In the genomic region with DNA sequence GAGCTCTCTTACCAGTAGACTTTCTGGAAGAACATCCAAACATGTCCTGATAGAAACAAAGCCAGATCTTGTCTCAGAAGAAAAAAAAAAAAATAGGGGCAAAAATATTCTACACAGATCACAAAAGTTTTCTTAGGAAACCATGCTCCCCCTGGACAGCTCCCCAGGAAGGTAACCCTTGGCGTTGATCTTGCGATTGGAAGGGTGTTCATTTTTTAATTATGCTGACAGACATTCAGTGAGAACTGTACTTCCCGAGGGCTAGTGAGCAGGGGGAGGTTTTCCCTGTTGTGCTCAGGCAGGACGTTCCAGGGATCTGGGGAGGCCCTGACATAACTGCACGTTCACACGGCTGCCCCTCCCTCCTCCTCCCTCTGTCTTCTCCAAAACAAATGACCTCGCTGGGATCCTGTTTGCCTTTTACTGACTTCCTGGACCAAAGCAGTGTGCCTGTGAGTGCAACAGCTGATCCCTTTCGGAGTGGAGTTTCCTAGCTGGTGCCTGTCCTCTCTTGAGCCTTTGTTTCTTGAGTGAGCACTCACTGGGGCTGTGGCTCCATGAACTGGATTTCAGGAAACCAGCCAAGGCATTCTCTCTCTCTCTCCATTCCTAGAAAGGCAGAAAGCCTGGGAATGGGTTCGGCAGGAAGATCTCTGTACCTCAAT, we compare ENCODE assay signal across 1 cellular context.
TF ChIP-seq lines count a peak whose summit lies in the region.

No MANE protein-coding gene starts in this region.

TF ChIP-seq in HepG2, 621 proteins besides CTCF, POLR2A, EP300 and RAD21 (continued from another document):
- TF ChIP-seq, protein P1, sequence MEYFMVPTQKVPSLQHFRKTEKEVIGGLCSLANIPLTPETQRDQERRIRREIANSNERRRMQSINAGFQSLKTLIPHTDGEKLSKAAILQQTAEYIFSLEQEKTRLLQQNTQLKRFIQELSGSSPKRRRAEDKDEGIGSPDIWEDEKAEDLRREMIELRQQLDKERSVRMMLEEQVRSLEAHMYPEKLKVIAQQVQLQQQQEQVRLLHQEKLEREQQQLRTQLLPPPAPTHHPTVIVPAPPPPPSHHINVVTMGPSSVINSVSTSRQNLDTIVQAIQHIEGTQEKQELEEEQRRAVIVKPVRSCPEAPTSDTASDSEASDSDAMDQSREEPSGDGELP (IDR thresholded peaks at IDR 0.05; ENCODE audit: borderline replicate concordance, low read depth) = peak; percentile 90
- TF ChIP-seq ZNF678 (CRISPR knock-in tag; IDR thresholded peaks at IDR 0.05) (no peak), MYNN (CRISPR knock-in tag; IDR thresholded peaks at IDR 0.05; ENCODE audit: low read depth) (no peak), FOXC1 (CRISPR knock-in tag; IDR thresholded peaks at IDR 0.05; ENCODE audit: borderline replicate concordance) (no peak), KMT2B (CRISPR knock-in tag; IDR thresholded peaks at IDR 0.05) (no peak), FOXA3 (CRISPR knock-in tag; IDR thresholded peaks at IDR 0.05) (0 out of 2 replicates have a peak, but pooled peaks have one; percentile 17), SAP130 (CRISPR knock-in tag; IDR thresholded peaks at IDR 0.05; ENCODE audit: low read depth) (peak; percentile 51), ETV5 (CRISPR knock-in tag; IDR thresholded peaks at IDR 0.05; ENCODE audit: borderline replicate concordance) (peak; percentile 31; the same call in 1 of the 2 replicates), ZMYM4 (CRISPR knock-in tag; IDR thresholded peaks at IDR 0.05) (0 out of 2 replicates have a peak, but pooled peaks have one; percentile 24), LCORL (IDR thresholded peaks at IDR 0.05) (no peak), LCORL (CRISPR knock-in tag; IDR thresholded peaks at IDR 0.05) (0 out of 2 replicates have a peak, but pooled peaks have one; percentile 55), GABPA (IDR thresholded peaks at IDR 0.05; ENCODE audit: low read depth, low read length) (no peak), GABPA (CRISPR knock-in tag; IDR thresholded peaks at IDR 0.05; ENCODE audit: low read depth) (peak; percentile 40; the same call in 1 of the 2 replicates), BCL6 (CRISPR knock-in tag; IDR thresholded peaks at IDR 0.05) (peak; percentile 93), ZNF292 (CRISPR knock-in tag; IDR thresholded peaks at IDR 0.05; ENCODE audit: borderline replicate concordance, low read depth) (0 out of 2 replicates have a peak, but pooled peaks have one; percentile 43), ELF1 (CRISPR knock-in tag; IDR thresholded peaks at IDR 0.05) (0 out of 2 replicates have a peak, but pooled peaks have one; percentile 29), TARDBP (CRISPR knock-in tag; IDR thresholded peaks at IDR 0.05) (peak; percentile 20; the same call in 1 of the 2 replicates), FOXJ3 (CRISPR knock-in tag; IDR thresholded peaks at IDR 0.05; ENCODE audit: borderline replicate concordance) (no peak), SP140L (CRISPR knock-in tag; IDR thresholded peaks at IDR 0.05; ENCODE audit: borderline replicate concordance) (no peak), SOX13 (IDR thresholded peaks at IDR 0.05) (no peak), SOX13 (CRISPR knock-in tag; conservative IDR thresholded peaks at IDR 0.05 in 1 of 2, IDR thresholded peaks at IDR 0.05 in 1 of 2) (0 out of 4 replicates have a peak, but pooled peaks of 1 of the 2 experiments have one; percentile 8), ELF3 (CRISPR knock-in tag; IDR thresholded peaks at IDR 0.05) (peak; percentile 68; the same call in 1 of the 2 replicates), ZNF263 (CRISPR knock-in tag; IDR thresholded peaks at IDR 0.05) (0 out of 2 replicates have a peak, but pooled peaks have one; percentile 35), SOX5 (CRISPR knock-in tag; IDR thresholded peaks at IDR 0.05; ENCODE audit: borderline replicate concordance) (peak; percentile 49; the same call in 1 of the 2 replicates), SP5 (CRISPR knock-in tag; IDR thresholded peaks at IDR 0.05; ENCODE audit: borderline replicate concordance, low read depth) (peak; percentile 51; the same call in 1 of the 2 replicates), IKZF4 (CRISPR knock-in tag; IDR thresholded peaks at IDR 0.05; ENCODE audit: borderline replicate concordance, low read depth, not compliant biosample characterization) (no peak), GTF2F1 (IDR thresholded peaks at IDR 0.05; ENCODE audit: low read length) (no peak)
- TF ChIP-seq, protein P2, sequence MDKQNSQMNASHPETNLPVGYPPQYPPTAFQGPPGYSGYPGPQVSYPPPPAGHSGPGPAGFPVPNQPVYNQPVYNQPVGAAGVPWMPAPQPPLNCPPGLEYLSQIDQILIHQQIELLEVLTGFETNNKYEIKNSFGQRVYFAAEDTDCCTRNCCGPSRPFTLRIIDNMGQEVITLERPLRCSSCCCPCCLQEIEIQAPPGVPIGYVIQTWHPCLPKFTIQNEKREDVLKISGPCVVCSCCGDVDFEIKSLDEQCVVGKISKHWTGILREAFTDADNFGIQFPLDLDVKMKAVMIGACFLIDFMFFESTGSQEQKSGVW (CRISPR knock-in tag; IDR thresholded peaks at IDR 0.05; ENCODE audit: borderline replicate concordance) = no peak
- TF ChIP-seq, protein P3, sequence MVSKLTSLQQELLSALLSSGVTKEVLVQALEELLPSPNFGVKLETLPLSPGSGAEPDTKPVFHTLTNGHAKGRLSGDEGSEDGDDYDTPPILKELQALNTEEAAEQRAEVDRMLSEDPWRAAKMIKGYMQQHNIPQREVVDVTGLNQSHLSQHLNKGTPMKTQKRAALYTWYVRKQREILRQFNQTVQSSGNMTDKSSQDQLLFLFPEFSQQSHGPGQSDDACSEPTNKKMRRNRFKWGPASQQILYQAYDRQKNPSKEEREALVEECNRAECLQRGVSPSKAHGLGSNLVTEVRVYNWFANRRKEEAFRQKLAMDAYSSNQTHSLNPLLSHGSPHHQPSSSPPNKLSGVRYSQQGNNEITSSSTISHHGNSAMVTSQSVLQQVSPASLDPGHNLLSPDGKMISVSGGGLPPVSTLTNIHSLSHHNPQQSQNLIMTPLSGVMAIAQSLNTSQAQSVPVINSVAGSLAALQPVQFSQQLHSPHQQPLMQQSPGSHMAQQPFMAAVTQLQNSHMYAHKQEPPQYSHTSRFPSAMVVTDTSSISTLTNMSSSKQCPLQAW (CRISPR knock-in tag; IDR thresholded peaks at IDR 0.05) = peak; percentile 43; the same call in 1 of the 2 replicates
- TF ChIP-seq, protein P4, sequence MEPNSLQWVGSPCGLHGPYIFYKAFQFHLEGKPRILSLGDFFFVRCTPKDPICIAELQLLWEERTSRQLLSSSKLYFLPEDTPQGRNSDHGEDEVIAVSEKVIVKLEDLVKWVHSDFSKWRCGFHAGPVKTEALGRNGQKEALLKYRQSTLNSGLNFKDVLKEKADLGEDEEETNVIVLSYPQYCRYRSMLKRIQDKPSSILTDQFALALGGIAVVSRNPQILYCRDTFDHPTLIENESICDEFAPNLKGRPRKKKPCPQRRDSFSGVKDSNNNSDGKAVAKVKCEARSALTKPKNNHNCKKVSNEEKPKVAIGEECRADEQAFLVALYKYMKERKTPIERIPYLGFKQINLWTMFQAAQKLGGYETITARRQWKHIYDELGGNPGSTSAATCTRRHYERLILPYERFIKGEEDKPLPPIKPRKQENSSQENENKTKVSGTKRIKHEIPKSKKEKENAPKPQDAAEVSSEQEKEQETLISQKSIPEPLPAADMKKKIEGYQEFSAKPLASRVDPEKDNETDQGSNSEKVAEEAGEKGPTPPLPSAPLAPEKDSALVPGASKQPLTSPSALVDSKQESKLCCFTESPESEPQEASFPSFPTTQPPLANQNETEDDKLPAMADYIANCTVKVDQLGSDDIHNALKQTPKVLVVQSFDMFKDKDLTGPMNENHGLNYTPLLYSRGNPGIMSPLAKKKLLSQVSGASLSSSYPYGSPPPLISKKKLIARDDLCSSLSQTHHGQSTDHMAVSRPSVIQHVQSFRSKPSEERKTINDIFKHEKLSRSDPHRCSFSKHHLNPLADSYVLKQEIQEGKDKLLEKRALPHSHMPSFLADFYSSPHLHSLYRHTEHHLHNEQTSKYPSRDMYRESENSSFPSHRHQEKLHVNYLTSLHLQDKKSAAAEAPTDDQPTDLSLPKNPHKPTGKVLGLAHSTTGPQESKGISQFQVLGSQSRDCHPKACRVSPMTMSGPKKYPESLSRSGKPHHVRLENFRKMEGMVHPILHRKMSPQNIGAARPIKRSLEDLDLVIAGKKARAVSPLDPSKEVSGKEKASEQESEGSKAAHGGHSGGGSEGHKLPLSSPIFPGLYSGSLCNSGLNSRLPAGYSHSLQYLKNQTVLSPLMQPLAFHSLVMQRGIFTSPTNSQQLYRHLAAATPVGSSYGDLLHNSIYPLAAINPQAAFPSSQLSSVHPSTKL (CRISPR knock-in tag; IDR thresholded peaks at IDR 0.05) = peak; percentile 58
- TF ChIP-seq, protein P5, sequence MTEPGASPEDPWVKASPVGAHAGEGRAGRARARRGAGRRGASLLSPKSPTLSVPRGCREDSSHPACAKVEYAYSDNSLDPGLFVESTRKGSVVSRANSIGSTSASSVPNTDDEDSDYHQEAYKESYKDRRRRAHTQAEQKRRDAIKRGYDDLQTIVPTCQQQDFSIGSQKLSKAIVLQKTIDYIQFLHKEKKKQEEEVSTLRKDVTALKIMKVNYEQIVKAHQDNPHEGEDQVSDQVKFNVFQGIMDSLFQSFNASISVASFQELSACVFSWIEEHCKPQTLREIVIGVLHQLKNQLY (CRISPR knock-in tag; IDR thresholded peaks at IDR 0.05) = no peak
- TF ChIP-seq, protein P6, sequence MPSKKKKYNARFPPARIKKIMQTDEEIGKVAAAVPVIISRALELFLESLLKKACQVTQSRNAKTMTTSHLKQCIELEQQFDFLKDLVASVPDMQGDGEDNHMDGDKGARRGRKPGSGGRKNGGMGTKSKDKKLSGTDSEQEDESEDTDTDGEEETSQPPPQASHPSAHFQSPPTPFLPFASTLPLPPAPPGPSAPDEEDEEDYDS (CRISPR knock-in tag; IDR thresholded peaks at IDR 0.05) = 0 out of 2 replicates have a peak, but pooled peaks have one; percentile 18
- TF ChIP-seq, protein P7, sequence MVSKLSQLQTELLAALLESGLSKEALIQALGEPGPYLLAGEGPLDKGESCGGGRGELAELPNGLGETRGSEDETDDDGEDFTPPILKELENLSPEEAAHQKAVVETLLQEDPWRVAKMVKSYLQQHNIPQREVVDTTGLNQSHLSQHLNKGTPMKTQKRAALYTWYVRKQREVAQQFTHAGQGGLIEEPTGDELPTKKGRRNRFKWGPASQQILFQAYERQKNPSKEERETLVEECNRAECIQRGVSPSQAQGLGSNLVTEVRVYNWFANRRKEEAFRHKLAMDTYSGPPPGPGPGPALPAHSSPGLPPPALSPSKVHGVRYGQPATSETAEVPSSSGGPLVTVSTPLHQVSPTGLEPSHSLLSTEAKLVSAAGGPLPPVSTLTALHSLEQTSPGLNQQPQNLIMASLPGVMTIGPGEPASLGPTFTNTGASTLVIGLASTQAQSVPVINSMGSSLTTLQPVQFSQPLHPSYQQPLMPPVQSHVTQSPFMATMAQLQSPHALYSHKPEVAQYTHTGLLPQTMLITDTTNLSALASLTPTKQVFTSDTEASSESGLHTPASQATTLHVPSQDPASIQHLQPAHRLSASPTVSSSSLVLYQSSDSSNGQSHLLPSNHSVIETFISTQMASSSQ (IDR thresholded peaks at IDR 0.05; ENCODE audit: low read depth) = no peak
- TF ChIP-seq, protein P7 (CRISPR knock-in tag; IDR thresholded peaks at IDR 0.05; ENCODE audit: borderline replicate concordance) = no peak
